In the genomic region with DNA sequence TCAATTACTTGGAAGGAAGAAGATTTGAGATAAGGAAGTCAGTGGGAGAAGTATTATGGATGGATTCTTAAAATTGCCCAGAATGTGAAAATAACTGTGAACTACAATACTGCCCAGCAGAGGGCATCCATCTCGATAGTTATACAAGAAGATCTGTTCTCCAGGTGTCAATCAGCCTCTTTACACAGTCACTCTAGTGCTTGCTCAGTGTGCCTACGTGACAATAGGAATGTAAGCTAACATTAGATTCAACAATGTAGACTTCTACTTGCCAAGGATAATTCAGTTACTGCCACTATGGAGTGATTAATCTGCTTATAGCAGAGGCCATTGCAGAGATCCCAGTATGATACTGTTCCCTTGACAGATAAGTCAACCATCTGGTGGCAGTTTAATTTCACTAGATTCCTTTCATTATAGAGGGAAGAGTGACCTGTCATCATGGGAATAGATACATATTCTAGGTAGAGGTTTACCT, we compare ENCODE assay signal across 9 cellular contexts. TPM values are rescaled to one million over a fixed set of nuclear protein-coding genes. Genes with fewer than 3 reads are reported as not detected.
DNase-seq lines count a peak whose midpoint lies in the region; ATAC-seq, FAIRE-seq and TF ChIP-seq lines count a peak whose summit lies in the region.
"Had no signal": no experiment of that assay in that cellular context is flagged by ENCODE, and none has a peak within 500 bp of the region (broad histone marks: within the 10 kb centered on the region; RNA-seq: fewer than 3 reads in every experiment).

No MANE protein-coding gene starts in this region.

- TF ChIP-seq RAD21 in A549 (conservative IDR thresholded peaks at IDR 0.05 in 1 of 2, IDR thresholded peaks at IDR 0.05 in 1 of 2), result peak; percentile 48 to 49

- peaks cover 9% of the 10 kb centered on the region for H3K4me1 Mint-ChIP-seq in activated CD4-positive, alpha-beta memory T cell treated with anti-CD3 and anti-CD28 coated beads, Interleukin-2, amount 10 ng/mL, durations not matched to agents 7 days and 5 days

- no peak overlapping the region for H3K27ac ChIP-seq in A549

- TF ChIP-seq EP300 in A549 (IDR thresholded peaks at IDR 0.05), result no peak

- no peak overlapping the region for H3K4me2 ChIP-seq in A549

- no peaks in the 10 kb centered on the region for H3K9me3 ChIP-seq in A549

- no peak for TF ChIP-seq POLR2A in A549 (IDR thresholded peaks at IDR 0.05; ENCODE audit: low read length)

- 2% methylated on average over 2 of the region's 2 CpGs for WGBS in A549 (ENCODE audit: missing lambda C conversion rate)

- no peak for FAIRE-seq in A549 (lab: Jason Lieb, UNC)

- peak; percentile 33 to 59 for DNase-seq in A549 (ENCODE audit: low read depth in 1 of 2, low spot score in 1 of 2)
- peak; percentile 63 for DNase-seq in GM10248 (ENCODE audit: extremely low spot score)
- peak; percentile 90 for DNase-seq in NCI-H345 (lab: John Stamatoyannopoulos, UW)
- peak; percentile 35 for DNase-seq in activated CD4-positive, alpha-beta memory T cell treated with anti-CD3 and anti-CD28 coated beads, Interleukin-2, amount 10 ng/mL, durations not matched to agents 7 days and 5 days
- DNase-seq in germinal center (ENCODE audit: low spot score), result peak; percentile 54
- no peak for DNase-seq in sciatic nerve (ENCODE audit: low spot score)
- DNase-seq in occipital lobe (lab: John Stamatoyannopoulos, UW), result no peak

- H3K27me3 Mint-ChIP-seq in activated CD4-positive, alpha-beta memory T cell treated with anti-CD3 and anti-CD28 coated beads, Interleukin-2, amount 10 ng/mL, durations not matched to agents 7 days and 5 days, result peaks cover 8% of the 10 kb centered on the region
- H3K27me3 Mint-ChIP-seq: dendritic cell treated with granulocyte-macrophage colony-stimulating factor and Interleukin-4, amounts not matched to agents 40 ng/mL and 50 ng/mL, for 4 days had no signal

- POLR2A ChIA-PET in A549 (lab: Yijun Ruan, JAX), result no interaction called here
- POLR2A ChIA-PET in GM10248 (lab: Yijun Ruan, JAX), result no interaction called here
- POLR2A ChIA-PET in activated CD4-positive, alpha-beta memory T cell treated with anti-CD3 and anti-CD28 coated beads, Interleukin-2, amount 10 ng/mL, durations not matched to agents 7 days and 5 days (lab: Charles Lee), result no interaction called here

- TF ChIP-seq CTCF in A549 (IDR thresholded peaks at IDR 0.05) (peak; percentile 64), GM10248 (IDR thresholded peaks at IDR 0.05; ENCODE audit: control extremely low read depth, extremely low read depth, low read depth, missing control alignments) (peak; percentile 45)

- no peaks in the 10 kb centered on the region for H3K4me1 ChIP-seq in A549

- CTCF ChIA-PET in A549 (lab: Yijun Ruan, JAX) (interaction anchor here (0.6 to 2.5 kb wide), 34 partner anchors 11 to 340 kb away, joined by 3 to 30 read pairs (median 4); a partner anchor contains a TSS), GM10248 (lab: Yijun Ruan, JAX) (interaction anchor here (0.6 to 8.0 kb wide), 22 partner anchors 10 to 316 kb away, joined by 3 to 84 read pairs (median 4); a partner anchor contains a TSS)
- CTCF ChIA-PET in activated CD4-positive, alpha-beta memory T cell treated with anti-CD3 and anti-CD28 coated beads, Interleukin-2, amount 10 ng/mL, durations not matched to agents 7 days and 5 days (lab: Charles Lee), result interaction anchor here (0.8 to 2.0 kb wide), 14 partner anchors 11 to 317 kb away, joined by 3 to 16 read pairs (median 4); no protein-coding TSS in a partner anchor

- H3K4me3 Mint-ChIP-seq in activated CD4-positive, alpha-beta memory T cell treated with anti-CD3 and anti-CD28 coated beads, Interleukin-2, amount 10 ng/mL, durations not matched to agents 7 days and 5 days, result no peak overlapping the region
- H3K4me3 Mint-ChIP-seq: dendritic cell treated with granulocyte-macrophage colony-stimulating factor and Interleukin-4, amounts not matched to agents 40 ng/mL and 50 ng/mL, for 4 days had no signal

- intact Hi-C loops in sciatic nerve (cut with DNase I), result loop anchor here (10.0 kb wide), 1 partner anchor 72 kb away; no protein-coding TSS in a partner anchor

- peak; percentile 52 to 82; a peak in 4 of 6 replicates for ATAC-seq in A549
- peak; percentile 66 for ATAC-seq in HG03095 (IDR thresholded peaks at IDR 0.05; ENCODE audit: unreplicated experiment)
- ATAC-seq in sciatic nerve, result peak; percentile 51

- H3K4me3 ChIP-seq in A549, result no peak overlapping the region

- H3K9me3 Mint-ChIP-seq in activated CD4-positive, alpha-beta memory T cell treated with anti-CD3 and anti-CD28 coated beads, Interleukin-2, amount 10 ng/mL, durations not matched to agents 7 days and 5 days, result no peaks in the 10 kb centered on the region
- H3K9me3 Mint-ChIP-seq: dendritic cell treated with granulocyte-macrophage colony-stimulating factor and Interleukin-4, amounts not matched to agents 40 ng/mL and 50 ng/mL, for 4 days had no signal

- H3K27ac Mint-ChIP-seq in activated CD4-positive, alpha-beta memory T cell treated with anti-CD3 and anti-CD28 coated beads, Interleukin-2, amount 10 ng/mL, durations not matched to agents 7 days and 5 days, result no peak overlapping the region
- H3K27ac Mint-ChIP-seq: dendritic cell treated with granulocyte-macrophage colony-stimulating factor and Interleukin-4, amounts not matched to agents 40 ng/mL and 50 ng/mL, for 4 days had no signal

- H3K36me3 Mint-ChIP-seq in activated CD4-positive, alpha-beta memory T cell treated with anti-CD3 and anti-CD28 coated beads, Interleukin-2, amount 10 ng/mL, durations not matched to agents 7 days and 5 days (ENCODE audit: low read depth), result no peaks in the 10 kb centered on the region

TF ChIP-seq in A549, 52 proteins besides CTCF, POLR2A, EP300 and RAD21:
- TF ChIP-seq ESRRA (IDR thresholded peaks at IDR 0.05; ENCODE audit: borderline replicate concordance, low read length) (no peak), SMC3 (IDR thresholded peaks at IDR 0.05) (peak; percentile 71), MYC (IDR thresholded peaks at IDR 0.05; ENCODE audit: borderline replicate concordance, low read length) (no peak)

RNA-seq across cellular contexts. Expression of a gene that starts 10.6 kb away (rescaled TPM):
- polyA plus RNA-seq in A549 (2011; rRNA removed) (18.7 and 20.0 TPM in 2 replicates), A549 (2017; fragmentation: RNase III; extraction: RNeasy Plus Mini Kit Qiagen cat#74134 plus additional on column Dnase treatment) (28.8 to 32.9 TPM (median 30.8 TPM) in 3 replicates)
- polyA plus RNA-seq in A549 (2012; cell fraction: cytosol; rRNA removed), result 14.5 TPM in 2 replicates
- polyA plus RNA-seq in A549 (2012; cell fraction: nucleus; rRNA removed), result 15.9 and 35.3 TPM in 2 replicates
- polyA minus RNA-seq in A549 (2011; rRNA and poly(A)+ RNA removed), result 9.1 and 11.1 TPM in 2 replicates
- total RNA-seq in activated CD4-positive, alpha-beta memory T cell treated with anti-CD3 and anti-CD28 coated beads, Interleukin-2, amount 10 ng/mL, durations not matched to agents 7 days and 5 days, result 10 to 100 TPM; 22.0 TPM
- total RNA-seq in sciatic nerve (94.6 TPM), occipital lobe (148 TPM)

RNA-seq across cellular contexts. Expression of a gene that starts 17.0 kb away (rescaled TPM):
- 4.4 and 4.7 TPM in 2 replicates for polyA plus RNA-seq in A549 (2011; rRNA removed)
- 0.90 and 1.3 TPM in 2 replicates for polyA plus RNA-seq in A549 (2012; cell fraction: cytosol; rRNA removed)
- polyA plus RNA-seq in A549 (2012; cell fraction: nucleus; rRNA removed), result 0.50 and 1.1 TPM in 2 replicates
- 4.2 to 6.6 TPM (median 5.1 TPM) in 3 replicates for polyA plus RNA-seq in A549 (2017; fragmentation: RNase III; extraction: RNeasy Plus Mini Kit Qiagen cat#74134 plus additional on column Dnase treatment)
- polyA minus RNA-seq in A549 (2011; rRNA and poly(A)+ RNA removed), result 3.3 and 4.2 TPM in 2 replicates
- 1 to 10 TPM in 1 of 2 experiments, under 1 TPM in 1; 0.86 to 1.2 TPM for total RNA-seq in activated CD4-positive, alpha-beta memory T cell treated with anti-CD3 and anti-CD28 coated beads, Interleukin-2, amount 10 ng/mL, durations not matched to agents 7 days and 5 days
- 23.3 TPM for total RNA-seq in sciatic nerve
- total RNA-seq in occipital lobe, result 99.8 TPM

Comparison
In these comparisons a context has a peak if more than half of its experiments do, and no peak if none do; other contexts are left out.
1. DNase-seq: peak in A549 (2 of 2), GM10248 (single experiment), NCI-H345 (single experiment), activated CD4-positive, alpha-beta memory T cell treated with anti-CD3 and anti-CD28 coated beads, Interleukin-2, amount 10 ng/mL, durations not matched to agents 7 days and 5 days (single experiment) and germinal center (single experiment); none in sciatic nerve (single experiment) and occipital lobe (single experiment).
2. RNA of a gene that starts 17.0 kb away (total RNA-seq): 99.8 TPM in occipital lobe (single experiment) and 23.3 TPM in sciatic nerve (single experiment); 0.86 to 1.2 TPM in activated CD4-positive, alpha-beta memory T cell treated with anti-CD3 and anti-CD28 coated beads, Interleukin-2, amount 10 ng/mL, durations not matched to agents 7 days and 5 days; every median in the first group is over 10 times any median in the second.
3. Peak in every context shown above with its lines, with median percentiles within 50 percentile points of each other: ATAC-seq.